13 cellular contexts compared by ENCODE assay signal in the genomic region with DNA sequence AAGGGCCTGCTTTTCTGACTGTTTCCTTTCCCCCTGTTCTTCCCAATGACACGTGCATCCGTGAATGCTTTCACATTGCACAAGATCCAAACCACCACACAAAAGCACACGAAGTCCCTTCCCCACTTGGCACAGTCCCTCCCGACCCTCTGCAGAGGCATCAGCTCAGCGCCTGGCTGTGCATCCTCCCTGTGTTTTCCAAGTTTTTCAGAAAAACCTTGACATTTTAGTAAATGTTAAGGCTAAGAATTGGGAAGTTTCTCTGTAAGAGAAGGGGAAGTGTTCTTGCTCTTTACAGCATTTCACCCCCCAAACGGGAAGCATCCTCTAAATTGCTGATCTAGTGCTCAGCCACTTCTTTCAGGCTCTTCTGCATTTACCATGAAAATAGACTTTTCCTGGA.
DNase-seq lines count a peak whose midpoint lies in the region; ATAC-seq and TF ChIP-seq lines count a peak whose summit lies in the region.
"Had no signal": no experiment of that assay in that cellular context is flagged by ENCODE, and none has a peak within 500 bp of the region (broad histone marks: within the 10 kb centered on the region; RNA-seq: fewer than 3 reads in every experiment).

No MANE protein-coding gene starts in this region.

- H3K9me3 ChIP-seq in CD8-positive, alpha-beta T cell (ENCODE audit: low read length) = no peaks in the 10 kb centered on the region
- H3K9me3 ChIP-seq in Caco-2 = 0 out of 2 replicates have a peak, but pooled peaks cover 2% of the 10 kb centered on the region

- H3K27me3 ChIP-seq in CD8-positive, alpha-beta T cell (ENCODE audit: insufficient read depth, low read length) = no peaks in the 10 kb centered on the region
- H3K27me3 ChIP-seq in Caco-2 (replicated peaks; ENCODE audit: control insufficient read depth, insufficient read depth, low read length) = no peaks in the 10 kb centered on the region; the same call in 1 of the 2 replicates

- peaks cover 8% of the 10 kb centered on the region for H3K4me1 ChIP-seq in CD8-positive, alpha-beta T cell (ENCODE audit: insufficient read depth, low read length)
- no peaks in the 10 kb centered on the region for H3K4me1 ChIP-seq in Caco-2

- H3K36me3 Mint-ChIP-seq in CD8-positive, alpha-beta T cell = peaks cover 22% of the 10 kb centered on the region
- H3K36me3 Mint-ChIP-seq in Caco-2 (ENCODE audit: insufficient read depth, unreplicated experiment) = no peaks in the 10 kb centered on the region
- no peaks in the 10 kb centered on the region for H3K36me3 Mint-ChIP-seq in immature natural killer cell

- intact Hi-C loops in CD8-positive, alpha-beta T cell (cut with DNase I, micrococcal nuclease) = no loop called here
- intact Hi-C loops in Caco-2 (cut with micrococcal nuclease; ENCODE audit: unreplicated experiment) = no loop called here

- H3K4me3 Mint-ChIP-seq in CD8-positive, alpha-beta T cell = no peak overlapping the region
- H3K4me3 Mint-ChIP-seq in Caco-2 (ENCODE audit: unreplicated experiment) (no peak overlapping the region), immature natural killer cell (no peak overlapping the region)

- H3K9me3 Mint-ChIP-seq in CD8-positive, alpha-beta T cell = no peaks in the 10 kb centered on the region
- no peaks in the 10 kb centered on the region for H3K9me3 Mint-ChIP-seq in Caco-2 (ENCODE audit: unreplicated experiment)
- peaks cover 0 to 4% (median 1%) of the 10 kb centered on the region in 6 donors for H3K9me3 Mint-ChIP-seq in immature natural killer cell

- ATAC-seq in CD8-positive, alpha-beta T cell = no peak
- no peak for ATAC-seq in HG03565 (IDR thresholded peaks at IDR 0.05; ENCODE audit: unreplicated experiment)
- ATAC-seq: activated naive CD4-positive, alpha-beta T cell treated with anti-CD3 and anti-CD28 coated beads, Interleukin-2, amount 50 U/mL, for 72 hours had no signal

- peak overlapping the region; percentile 58 for H3K27ac Mint-ChIP-seq in CD8-positive, alpha-beta T cell
- H3K27ac Mint-ChIP-seq in Caco-2 (ENCODE audit: unreplicated experiment) (no peak overlapping the region), immature natural killer cell (peak overlapping the region in 3 of 6 donors; percentile 10 to 32 (median 26))
- H3K27ac Mint-ChIP-seq: activated naive CD4-positive, alpha-beta T cell treated with anti-CD3 and anti-CD28 coated beads, Interleukin-2, amount 50 U/mL, for 72 hours had no signal

- TF ChIP-seq CTCF in CD8-positive, alpha-beta T cell (IDR thresholded peaks at IDR 0.05) = no peak
- TF ChIP-seq CTCF in fibroblast of villous mesenchyme (IDR thresholded peaks at IDR 0.05; ENCODE audit: insufficient read depth, low read depth, low read length) (no peak), Caco-2 (IDR thresholded peaks at IDR 0.05; ENCODE audit: insufficient read depth in 1 of 2, low read depth in 1 of 2, low read length in 1 of 2, severe bottlenecking in 1 of 2, unreplicated experiment in 1 of 2) (no peak)

- H3K4me3 ChIP-seq in CD8-positive, alpha-beta T cell (ENCODE audit: low read depth, low read length) = no peak overlapping the region
- no peak overlapping the region for H3K4me3 ChIP-seq in fibroblast of villous mesenchyme (ENCODE audit: low read depth, low read length)
- no peak overlapping the region for H3K4me3 ChIP-seq in Caco-2 (ENCODE audit: low read depth, low read length)

- DNase-seq in CD8-positive, alpha-beta T cell = no peak
- DNase-seq in NOMO-1 (lab: John Stamatoyannopoulos, UW; ENCODE audit: unreplicated experiment in 2 of 2) (peak; percentile 60 to 71), fibroblast of villous mesenchyme (ENCODE audit: low read depth) (peak; percentile 24), pons (ENCODE audit: low spot score) (peak; percentile 74), DMS53 (lab: John Stamatoyannopoulos, UW) (no peak), Caco-2 (no peak), immature natural killer cell (no peak)
- DNase-seq: NCI-H1436; stimulated activated CD4-positive, alpha-beta T cell treated with anti-CD3 and anti-CD28 coated beads, Interleukin-4, amount 100 ng/mL, for 24 hours; stimulated activated naive CD4-positive, alpha-beta T cell treated with Interleukin-2 at 50 U/mL for 16 hours had no signal

- POLR2A ChIA-PET in CD8-positive, alpha-beta T cell (lab: Charles Lee) = no interaction called here
- POLR2A ChIA-PET in Caco-2 (lab: Charles Lee) = no interaction called here

- H3K36me3 ChIP-seq in CD8-positive, alpha-beta T cell (ENCODE audit: insufficient read depth, low read length) = no peaks in the 10 kb centered on the region
- no peaks in the 10 kb centered on the region for H3K36me3 ChIP-seq in Caco-2 (ENCODE audit: control insufficient read depth, insufficient read depth, low read length)

- CTCF ChIA-PET in CD8-positive, alpha-beta T cell (lab: Charles Lee) = interaction anchor here (1.9 to 2.7 kb wide), 3 partner anchors 20 to 29 kb away, joined by 9 to 15 read pairs (median 10); no protein-coding TSS in a partner anchor
- CTCF ChIA-PET in Caco-2 (lab: Charles Lee) = no interaction called here

- no peaks in the 10 kb centered on the region for H3K27me3 Mint-ChIP-seq in CD8-positive, alpha-beta T cell (ENCODE audit: low read depth)
- peaks cover 13% of the 10 kb centered on the region for H3K27me3 Mint-ChIP-seq in Caco-2 (ENCODE audit: insufficient read depth, unreplicated experiment)
- peaks cover 3 to 25% (median 4%) of the 10 kb centered on the region in 3 donors for H3K27me3 Mint-ChIP-seq in immature natural killer cell (ENCODE audit: low read depth in 3 of 3)

- H3K4me1 Mint-ChIP-seq in CD8-positive, alpha-beta T cell (ENCODE audit: low read depth) = peaks cover 37% of the 10 kb centered on the region
- H3K4me1 Mint-ChIP-seq in Caco-2 (ENCODE audit: low read depth, unreplicated experiment) (no peaks in the 10 kb centered on the region), immature natural killer cell (peaks cover 13 to 25% of the 10 kb centered on the region in 2 donors)

- H3K27ac ChIP-seq in CD8-positive, alpha-beta T cell (ENCODE audit: low read depth, low read length) = no peak overlapping the region
- H3K27ac ChIP-seq: C4-2B had no signal

- no TSS peak for BruUV-seq in Caco-2 (replicated peaks; lab: Mats Ljungman, UMichigan)

Comparison
In these comparisons a context has a peak if more than half of its experiments do, and no peak if none do; other contexts are left out.
1. DNase-seq: peak in NOMO-1 (2 of 2), fibroblast of villous mesenchyme (single experiment) and pons (single experiment); none in CD8-positive, alpha-beta T cell (0 of 7), DMS53 (single experiment), Caco-2 (0 of 2) and immature natural killer cell (0 of 3).